Comparison of ENCODE assay signal across 8 cellular contexts in genomic region chr1:54081306-54082270, GRCh38. TPM values are rescaled to one million over a fixed set of nuclear protein-coding genes. Genes with fewer than 3 reads are reported as not detected.
A peak's percentile ranks its signal among the peaks of the same experiment; 100 is the strongest.
DNase-seq lines count a peak whose midpoint lies in the region; ATAC-seq, FAIRE-seq and TF ChIP-seq lines count a peak whose summit lies in the region.

No MANE protein-coding gene starts in this region.

- no peak for DNase-seq in D721Med (ENCODE audit: insufficient read length, low spot score)
- peak; percentile 5 for DNase-seq in NCI-H1092 (lab: John Stamatoyannopoulos, UW)
- peak; percentile 92 for DNase-seq in bronchial epithelial cell (ENCODE audit: low read depth)
- DNase-seq in left lobe of liver (ENCODE audit: low spot score), result peak; percentile 78
- peak; percentile 50 to 58 for DNase-seq in stimulated activated CD4-positive, alpha-beta T cell treated with anti-CD3 and anti-CD28 coated beads, Interleukin-4, amount 100 ng/mL, for 48 hours (ENCODE audit: low read depth in 2 of 2)

- H3K4me3 ChIP-seq in WI38 (ENCODE audit: low read depth, low read length) (no peak overlapping the region), bronchial epithelial cell (ENCODE audit: low read depth, low read length) (no peak overlapping the region)

- no peaks in the 10 kb centered on the region for H3K27me3 ChIP-seq in bronchial epithelial cell (ENCODE audit: control insufficient read depth, insufficient read depth, low read length)

- ATAC-seq in GM21717 (IDR thresholded peaks at IDR 0.05; ENCODE audit: unreplicated experiment) (peak; percentile 58), left lobe of liver (peak; percentile 98), GM21447 (IDR thresholded peaks at IDR 0.05; ENCODE audit: unreplicated experiment) (no peak)

- TF ChIP-seq CTCF in D721Med (IDR thresholded peaks at IDR 0.05; ENCODE audit: insufficient read depth, missing control alignments) (peak; percentile 55), WI38 (IDR thresholded peaks at IDR 0.05; ENCODE audit: low read depth, low read length) (peak; percentile 77), bronchial epithelial cell (IDR thresholded peaks at IDR 0.05; ENCODE audit: insufficient read depth, low read length, severe bottlenecking) (peak; percentile 89)

- no peaks in the 10 kb centered on the region for H3K36me3 ChIP-seq in bronchial epithelial cell (ENCODE audit: control insufficient read depth, insufficient read depth, low read length)

- FAIRE-seq in D721Med (lab: Jason Lieb, UNC), result no peak
- peak; percentile 75 for FAIRE-seq in bronchial epithelial cell (lab: Jason Lieb, UNC)

RNA-seq across cellular contexts. Expression of gene TCEANC2, which starts 28.2 kb away (rescaled TPM):
- total RNA-seq in bronchial epithelial cell (2.4 and 3.6 TPM in 2 replicates), left lobe of liver (2.9 TPM)

RNA-seq across cellular contexts. Expression of gene TMEM59, which starts 28.6 kb away (rescaled TPM):
- 191 and 315 TPM in 2 replicates for total RNA-seq in bronchial epithelial cell
- total RNA-seq in left lobe of liver, result 275 TPM
